ENCODE assay signal across 22 cellular contexts in the genomic region with DNA sequence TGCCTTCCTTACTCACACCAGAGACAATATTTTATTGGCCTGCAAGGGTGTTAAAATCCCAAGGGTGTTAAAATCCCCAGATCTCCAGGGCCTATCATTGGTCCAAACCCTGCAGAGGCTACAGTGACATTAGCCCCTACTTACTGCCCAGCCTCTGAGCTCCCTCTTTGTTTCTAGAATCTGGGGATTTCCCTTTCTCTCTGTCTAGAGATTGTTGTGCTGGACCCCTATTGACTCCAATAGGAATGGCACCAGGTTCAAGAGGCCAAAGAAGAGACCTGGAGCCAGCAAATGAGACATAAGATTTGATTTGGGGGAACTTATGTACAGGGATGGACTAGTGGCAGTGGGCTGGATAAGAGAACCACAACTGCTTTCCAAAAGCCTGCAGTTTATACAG. TPM values are rescaled to one million over a fixed set of nuclear protein-coding genes. Genes with fewer than 3 reads are reported as not detected.
DNase-seq lines count a peak whose midpoint lies in the region; ATAC-seq and TF ChIP-seq lines count a peak whose summit lies in the region.
"Had no signal": no experiment of that assay in that cellular context is flagged by ENCODE, and none has a peak within 500 bp of the region (broad histone marks: within the 10 kb centered on the region; RNA-seq: fewer than 3 reads in every experiment).

No MANE protein-coding gene starts in this region.

- no peak for TF ChIP-seq CTCF in WTC11 (IDR thresholded peaks at IDR 0.05)
- no peak for TF ChIP-seq CTCF in foreskin keratinocyte (conservative IDR thresholded peaks at IDR 0.05)
- no peak for TF ChIP-seq CTCF in osteocyte (IDR thresholded peaks at IDR 0.05)
- no peak for TF ChIP-seq CTCF in GM10266 (IDR thresholded peaks at IDR 0.05; ENCODE audit: control insufficient read depth, insufficient read depth, low read depth, missing control alignments)
- no peak for TF ChIP-seq CTCF in brain microvascular endothelial cell (IDR thresholded peaks at IDR 0.05; ENCODE audit: low read depth, low read length, missing control alignments)

- H3K27me3 ChIP-seq in foreskin keratinocyte, result peaks cover 52% of the 10 kb centered on the region
- no peaks in the 10 kb centered on the region for H3K27me3 ChIP-seq in brain microvascular endothelial cell (replicated peaks)
- H3K27me3 ChIP-seq: BLaER1 treated with 17β-estradiol and CSF1 and Interleukin-3, amounts not matched to agents 10 nM and 100 nM; MG63; SJSA1 had no signal

- H3K36me3 Mint-ChIP-seq in WTC11, result no peaks in the 10 kb centered on the region
- H3K36me3 Mint-ChIP-seq in osteocyte (ENCODE audit: unreplicated experiment), result peaks cover 6% of the 10 kb centered on the region

- H3K27me3 Mint-ChIP-seq in WTC11 (ENCODE audit: low read depth) (no peaks in the 10 kb centered on the region), osteocyte (ENCODE audit: unreplicated experiment) (no peaks in the 10 kb centered on the region)

- no peak overlapping the region for H3K4me3 Mint-ChIP-seq in WTC11
- H3K4me3 Mint-ChIP-seq in osteocyte (ENCODE audit: unreplicated experiment), result no peak overlapping the region
- H3K4me3 Mint-ChIP-seq: CD4-positive, alpha-beta T cell had no signal

- POLR2A ChIA-PET in WTC11 (lab: Charles Lee), result no interaction called here

- DNase-seq in NCI-H82 (lab: John Stamatoyannopoulos, UW) (peak; percentile 11), NCI-H82 treated with DMSO at 0.1 percent for 48 hours (lab: John Stamatoyannopoulos, UW; ENCODE audit: unreplicated experiment) (no peak), WTC11 (ENCODE audit: low spot score) (no peak), foreskin keratinocyte (no peak), osteocyte (ENCODE audit: extremely low spot score, unreplicated experiment) (no peak), HuH-7.5 (ENCODE audit: low spot score) (no peak), GM10266 (ENCODE audit: extremely low spot score) (no peak), brain microvascular endothelial cell (no peak)
- DNase-seq: 8988T; CD4-positive, alpha-beta T cell; GDM1; MG63; NCI-H1105 treated with DMSO at 0.1 percent for 48 hours; NCI-H146; NCI-H1930; NCI-H2107; NCI-H524; Right ventricle myocardium superior; RPMI8226 had no signal

- no peaks in the 10 kb centered on the region for H3K4me1 ChIP-seq in foreskin keratinocyte

- no peak overlapping the region for H3K27ac Mint-ChIP-seq in WTC11
- peak overlapping the region; percentile 18 for H3K27ac Mint-ChIP-seq in osteocyte (ENCODE audit: unreplicated experiment)
- H3K27ac Mint-ChIP-seq: CD4-positive, alpha-beta T cell had no signal

- no peak overlapping the region for H3K4me3 ChIP-seq in brain microvascular endothelial cell (ENCODE audit: low read depth, low read length)
- H3K4me3 ChIP-seq: BLaER1 treated with 17β-estradiol and CSF1 and Interleukin-3, amounts not matched to agents 10 nM and 100 nM; K562; MG63; SJSA1 had no signal

- H3K36me3 ChIP-seq in brain microvascular endothelial cell (replicated peaks), result no peaks in the 10 kb centered on the region
- H3K36me3 ChIP-seq: BLaER1 treated with 17β-estradiol and CSF1 and Interleukin-3, amounts not matched to agents 10 nM and 100 nM; MG63; SJSA1 had no signal

- H3K27ac ChIP-seq in foreskin keratinocyte (no peak overlapping the region), brain microvascular endothelial cell (no peak overlapping the region)
- H3K27ac ChIP-seq: BLaER1 treated with 17β-estradiol and CSF1 and Interleukin-3, amounts not matched to agents 10 nM and 100 nM; SJSA1 had no signal

- in situ Hi-C loops in brain microvascular endothelial cell (cut with HindIII; ENCODE audit: low pct_ligation_motif_present, low sequenced_read_pairs), result no loop called here

- H3K9me3 Mint-ChIP-seq in WTC11 (peaks cover under 1% of the 10 kb centered on the region; the same call in 1 of the 2 replicates), osteocyte (ENCODE audit: unreplicated experiment) (no peaks in the 10 kb centered on the region)
- H3K9me3 Mint-ChIP-seq: CD4-positive, alpha-beta T cell had no signal

- peak; percentile 61 for ATAC-seq in WTC11
- ATAC-seq in foreskin keratinocyte, result peak; percentile 12
- ATAC-seq: K562 had no signal

- CTCF ChIA-PET in WTC11 (lab: Charles Lee), result interaction anchor here (0.6 to 1.2 kb wide), 7 partner anchors 11 to 352 kb away, joined by 3 to 7 read pairs (median 4); partner anchors contain the start of genes AGGF1 and WDR41

- H3K4me1 Mint-ChIP-seq in WTC11 (no peaks in the 10 kb centered on the region), osteocyte (ENCODE audit: unreplicated experiment) (peaks cover 31% of the 10 kb centered on the region)

TF ChIP-seq in WTC11, 78 proteins besides CTCF, POLR2A, EP300 and RAD21:
- TF ChIP-seq ZNF138 (CRISPR knock-in tag; conservative IDR thresholded peaks at IDR 0.05), result no peak
- no peak for TF ChIP-seq EMX1 (CRISPR knock-in tag; IDR thresholded peaks at IDR 0.05)
- TF ChIP-seq JAZF1 (CRISPR knock-in tag; IDR thresholded peaks at IDR 0.05), result no peak
- no peak for TF ChIP-seq MYBL2 (CRISPR knock-in tag; IDR thresholded peaks at IDR 0.05)
- no peak for TF ChIP-seq E2F4 (CRISPR knock-in tag; IDR thresholded peaks at IDR 0.05; ENCODE audit: borderline replicate concordance, low read depth)
- TF ChIP-seq ZBTB21 (CRISPR knock-in tag; IDR thresholded peaks at IDR 0.05; ENCODE audit: borderline replicate concordance), result no peak
- TF ChIP-seq ATF3 (CRISPR knock-in tag; conservative IDR thresholded peaks at IDR 0.05), result no peak

RNA-seq across cellular contexts. Expression of gene ZBED3, which starts 53.3 kb away (rescaled TPM):
- total RNA-seq in WTC11 (2021) (3.6 to 7.0 TPM (median 5.7 TPM) in 3 replicates), foreskin keratinocyte (0.42 and 0.82 TPM in 2 replicates), osteocyte (18.0 and 21.0 TPM in 2 replicates)
- polyA plus RNA-seq in foreskin keratinocyte, result 0.48 and 0.65 TPM in 2 replicates
- total RNA-seq: K562 had no signal
